Comparison of ENCODE assay signal across 22 cellular contexts in genomic region chr14:58133739-58134138, GRCh38. TPM values are rescaled to one million over a fixed set of nuclear protein-coding genes. Genes with fewer than 3 reads are reported as not detected.
DNase-seq lines count a peak whose midpoint lies in the region; ATAC-seq, FAIRE-seq and TF ChIP-seq lines count a peak whose summit lies in the region.
"Had no signal": no experiment of that assay in that cellular context is flagged by ENCODE, and none has a peak within 500 bp of the region (broad histone marks: within the 10 kb centered on the region; RNA-seq: fewer than 3 reads in every experiment).

No MANE protein-coding gene starts in this region.

- no peaks in the 10 kb centered on the region for H3K36me3 Mint-ChIP-seq in MCF 10A (ENCODE audit: insufficient read depth, unreplicated experiment)
- H3K36me3 Mint-ChIP-seq: activated naive CD8-positive, alpha-beta T cell treated with anti-CD3 and anti-CD28 coated beads for 36 hours; immature natural killer cell had no signal

- H3K4me3 Mint-ChIP-seq in MCF 10A (ENCODE audit: unreplicated experiment): no peak overlapping the region
- H3K4me3 Mint-ChIP-seq: activated CD4-positive, alpha-beta T cell treated with anti-CD3 and anti-CD28 coated beads for 36 hours; activated naive CD8-positive, alpha-beta T cell treated with anti-CD3 and anti-CD28 coated beads for 36 hours; immature natural killer cell; T-helper 2 cell treated with Interferon-gamma antibody and Interleukin-4, amounts not matched to agents 5 μg/mL and 100 μg/mL, for 36 hours had no signal

- intact Hi-C loops in MCF 10A (cut with micrococcal nuclease) (no loop called here), breast epithelium (cut with DNase I; ENCODE audit: low total_unique reads) (no loop called here)

- H3K36me3 ChIP-seq in breast epithelium (no peaks in the 10 kb centered on the region), RWPE2 (ENCODE audit: low read depth) (no peaks in the 10 kb centered on the region)
- H3K36me3 ChIP-seq: colonic mucosa had no signal

- H3K9me3 ChIP-seq in breast epithelium (no peaks in the 10 kb centered on the region), RWPE2 (ENCODE audit: severe bottlenecking) (no peaks in the 10 kb centered on the region)
- H3K9me3 ChIP-seq: colonic mucosa had no signal

- POLR2A ChIA-PET in MCF 10A (lab: Yijun Ruan, JAX): interaction anchor here (0.6 to 1.3 kb wide), 4 partner anchors 16 to 67 kb away, joined by 3 to 6 read pairs (median 4); partner anchors contain the start of gene ARMH4

- H3K27me3 Mint-ChIP-seq in MCF 10A (ENCODE audit: insufficient read depth, unreplicated experiment): no peaks in the 10 kb centered on the region
- H3K27me3 Mint-ChIP-seq: activated CD4-positive, alpha-beta T cell treated with anti-CD3 and anti-CD28 coated beads for 36 hours; activated naive CD8-positive, alpha-beta T cell treated with anti-CD3 and anti-CD28 coated beads for 36 hours had no signal

- no peak overlapping the region for H3K27ac Mint-ChIP-seq in MCF 10A (ENCODE audit: low read depth, unreplicated experiment)
- H3K27ac Mint-ChIP-seq: activated CD4-positive, alpha-beta T cell treated with anti-CD3 and anti-CD28 coated beads for 36 hours; activated naive CD8-positive, alpha-beta T cell treated with anti-CD3 and anti-CD28 coated beads for 36 hours; immature natural killer cell; T-helper 2 cell treated with Interferon-gamma antibody and Interleukin-4, amounts not matched to agents 5 μg/mL and 100 μg/mL, for 36 hours had no signal

- no TSS peak for BruUV-seq in MCF 10A (replicated peaks; lab: Mats Ljungman, UMichigan)

- H3K4me1 ChIP-seq in breast epithelium (no peaks in the 10 kb centered on the region), RWPE2 (ENCODE audit: insufficient read depth, poor library complexity, severe bottlenecking) (no peaks in the 10 kb centered on the region)
- H3K4me1 ChIP-seq: colonic mucosa had no signal

- CTCF ChIA-PET in MCF 10A (lab: Yijun Ruan, JAX): interaction anchor here (0.6 to 1.1 kb wide), 3 partner anchors 26 to 35 kb away, joined by 3 to 4 read pairs (median 3); no protein-coding TSS in a partner anchor

- peak; percentile 92 for FAIRE-seq in urothelium cell line (lab: Jason Lieb, UNC)
- FAIRE-seq: D721Med, H1, small intestine had no signal

- DNase-seq in MCF 10A (ENCODE audit: unreplicated experiment) (peak; percentile 43), breast epithelium (ENCODE audit: low spot score in 2 of 2) (no peak), RWPE2 (ENCODE audit: low spot score) (no peak), fibroblast of pulmonary artery (ENCODE audit: low read depth) (peak; percentile 72), urothelium cell line (ENCODE audit: low spot score) (peak; percentile 47), middle frontal gyrus (ENCODE audit: extremely low spot score, low spot score) (no peak)
- DNase-seq in activated T-cell treated with anti-CD3 and anti-CD28 coated beads, Interleukin-2, amount 50 U/mL, for 1 hour: no peak
- DNase-seq: 8988T; activated CD4-positive, alpha-beta T cell treated with anti-CD3 and anti-CD28 coated beads for 36 hours; activated naive CD8-positive, alpha-beta T cell treated with anti-CD3 and anti-CD28 coated beads for 36 hours; colonic mucosa; immature natural killer cell; midbrain; NCI-H2029 treated with DMSO at 0.1 percent for 48 hours; NCI-H526 treated with DMSO at 0.1 percent for 48 hours; occipital lobe; small intestine; stimulated activated naive CD4-positive, alpha-beta T cell had no signal

- TF ChIP-seq CTCF in MCF 10A (IDR thresholded peaks at IDR 0.05; ENCODE audit: unreplicated experiment): no peak
- TF ChIP-seq CTCF in breast epithelium (IDR thresholded peaks at IDR 0.05): no peak
- TF ChIP-seq CTCF in RWPE2 (IDR thresholded peaks at IDR 0.05; ENCODE audit: poor library complexity, severe bottlenecking): no peak
- TF ChIP-seq CTCF in fibroblast of pulmonary artery (IDR thresholded peaks at IDR 0.05; ENCODE audit: low read length, missing control alignments): no peak

- ATAC-seq in RWPE2 (ENCODE audit: low read depth) (peak; percentile 98), HG02973 (IDR thresholded peaks at IDR 0.05; ENCODE audit: unreplicated experiment) (no peak)
- ATAC-seq: activated CD4-positive, alpha-beta T cell treated with anti-CD3 and anti-CD28 coated beads for 36 hours had no signal

- H3K27ac ChIP-seq in breast epithelium (no peak overlapping the region), RWPE2 (ENCODE audit: poor library complexity, severe bottlenecking) (no peak overlapping the region)
- H3K27ac ChIP-seq: colonic mucosa had no signal

- H3K27me3 ChIP-seq in breast epithelium: no peaks in the 10 kb centered on the region
- H3K27me3 ChIP-seq in RWPE2 (ENCODE audit: insufficient read depth, poor library complexity, severe bottlenecking): no peaks in the 10 kb centered on the region
- H3K27me3 ChIP-seq: colonic mucosa had no signal

- H3K4me1 Mint-ChIP-seq in MCF 10A (ENCODE audit: insufficient read depth, unreplicated experiment): peaks cover 7% of the 10 kb centered on the region
- H3K4me1 Mint-ChIP-seq: activated CD4-positive, alpha-beta T cell treated with anti-CD3 and anti-CD28 coated beads for 36 hours; activated naive CD8-positive, alpha-beta T cell treated with anti-CD3 and anti-CD28 coated beads for 36 hours; immature natural killer cell had no signal

- TF ChIP-seq POLR2A in breast epithelium (IDR thresholded peaks at IDR 0.05): no peak

- H3K4me3 ChIP-seq in breast epithelium (no peak overlapping the region), RWPE2 (ENCODE audit: severe bottlenecking) (no peak overlapping the region), fibroblast of pulmonary artery (replicated peaks; ENCODE audit: low read depth, low read length) (no peak overlapping the region)
- H3K4me3 ChIP-seq: colonic mucosa had no signal

- no peaks in the 10 kb centered on the region for H3K9me3 Mint-ChIP-seq in MCF 10A (ENCODE audit: unreplicated experiment)
- H3K9me3 Mint-ChIP-seq: activated naive CD8-positive, alpha-beta T cell treated with anti-CD3 and anti-CD28 coated beads for 36 hours; immature natural killer cell; T-helper 2 cell treated with Interferon-gamma antibody and Interleukin-4, amounts not matched to agents 5 μg/mL and 100 μg/mL, for 36 hours had no signal

RNA-seq across cellular contexts. Expression of gene ARMH4, which starts 18.3 kb away (rescaled TPM):
- total RNA-seq in MCF 10A (2022) (not detected in 2 replicates), breast epithelium (1 to 10 TPM; 3.9 to 6.4 (median 5.4) TPM)
- total RNA-seq: activated CD4-positive, alpha-beta T cell treated with anti-CD3 and anti-CD28 coated beads for 36 hours; activated naive CD8-positive, alpha-beta T cell treated with anti-CD3 and anti-CD28 coated beads for 36 hours had no signal

Comparison
In these comparisons a context has a peak if more than half of its experiments do, and no peak if none do; other contexts are left out.
1. DNase-seq: peak in MCF 10A (single experiment), fibroblast of pulmonary artery (single experiment) and urothelium cell line (single experiment); none in breast epithelium (0 of 2), RWPE2 (single experiment), activated T-cell treated with anti-CD3 and anti-CD28 coated beads, Interleukin-2, amount 50 U/mL, for 1 hour (single experiment) and middle frontal gyrus (single experiment).